Comparison of ENCODE assay signal across 8 cellular contexts in the genomic region with DNA sequence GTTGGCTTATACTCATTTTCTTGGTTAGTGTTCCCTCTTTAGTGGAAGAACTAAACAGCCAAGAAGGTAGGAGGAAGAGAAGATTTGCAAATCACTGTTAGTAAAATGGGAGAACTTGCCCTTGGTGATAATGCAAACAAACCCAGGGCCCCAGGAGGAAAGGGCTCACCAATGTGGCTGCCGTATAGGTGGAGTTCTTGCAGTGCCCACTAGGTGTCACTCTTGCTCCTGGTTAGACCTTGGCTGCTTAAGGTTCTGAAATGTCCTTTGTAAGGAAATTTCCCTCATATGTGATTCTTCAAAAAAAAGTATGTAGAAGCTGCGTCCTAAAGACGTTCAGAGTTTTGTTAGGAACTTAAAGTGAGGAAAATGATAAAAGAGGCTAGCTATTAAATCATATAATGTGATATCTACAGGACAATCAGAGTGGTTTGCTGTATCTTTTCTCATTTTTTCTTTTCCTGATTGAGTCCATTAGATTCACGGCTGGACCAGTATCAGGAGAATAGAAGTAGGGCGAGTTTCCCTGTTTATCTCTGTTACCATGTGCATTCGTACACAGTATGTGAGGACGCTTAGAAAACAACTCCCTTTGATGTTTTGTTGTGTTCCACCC. TPM values are rescaled to one million over a fixed set of nuclear protein-coding genes. Genes with fewer than 3 reads are reported as not detected.
DNase-seq lines count a peak whose midpoint lies in the region; ATAC-seq and TF ChIP-seq lines count a peak whose summit lies in the region.

No MANE protein-coding gene starts in this region.

- H3K27ac ChIP-seq in A673 (ENCODE audit: low read depth, low read length, poor library complexity, severe bottlenecking) (no peak overlapping the region), caudate nucleus (ENCODE audit: low read depth, low read length) (no peak overlapping the region)

- CTCF ChIA-PET in A673 (lab: Charles Lee) = interaction anchor here (0.6 kb wide), 1 partner anchor 92 kb away, joined by 3 read pairs; no protein-coding TSS in a partner anchor

- H3K9me3 ChIP-seq in A673 (ENCODE audit: low read depth, low read length, poor library complexity, severe bottlenecking) = no peaks in the 10 kb centered on the region

- no peak overlapping the region for H3K4me3 ChIP-seq in A673 (ENCODE audit: low read depth, low read length, poor library complexity, severe bottlenecking)

- peaks cover 16% of the 10 kb centered on the region for H3K36me3 ChIP-seq in A673 (ENCODE audit: insufficient read depth, low read length, poor library complexity, severe bottlenecking)

- peak; percentile 92 for TF ChIP-seq CTCF in A673 (conservative IDR thresholded peaks at IDR 0.05; ENCODE audit: low read depth, low read length)

- DNase-seq in A673 (ENCODE audit: low spot score) (peak; percentile 74), NCI-H2107 (lab: John Stamatoyannopoulos, UW) (peak; percentile 66), caudate nucleus (lab: John Stamatoyannopoulos, UW) (peak in 48 of 61 donors; percentile 1 to 81 (median 28)), left kidney (ENCODE audit: low read depth, low spot score) (peak; percentile 82)
- peak; percentile 32 to 55 (median 38) for DNase-seq in activated CD4-positive, CD25-positive, alpha-beta regulatory T cell (lab: John Stamatoyannopoulos, UW)
- peak; percentile 61 to 68 for DNase-seq in stimulated activated CD4-positive, alpha-beta T cell treated with anti-CD3 and anti-CD28 coated beads, Interleukin-4, amount 100 ng/mL, for 48 hours (ENCODE audit: low read depth in 2 of 2)

- peaks cover 6% of the 10 kb centered on the region for H3K4me1 ChIP-seq in A673 (ENCODE audit: insufficient read depth, low read length, poor library complexity, severe bottlenecking)

- intact Hi-C loops in A673 (cut with micrococcal nuclease; ENCODE audit: unreplicated experiment) = loop anchor here (10.0 kb wide), 1 partner anchor 215 kb away; no protein-coding TSS in a partner anchor

- no peaks in the 10 kb centered on the region for H3K27me3 ChIP-seq in A673 (replicated peaks; ENCODE audit: insufficient read depth, low read depth, low read length, poor library complexity)

- ATAC-seq in GM18498 (IDR thresholded peaks at IDR 0.05; ENCODE audit: unreplicated experiment) (peak; percentile 83), HG02943 (IDR thresholded peaks at IDR 0.05; ENCODE audit: low read depth, unreplicated experiment) (peak; percentile 65)

- POLR2A ChIA-PET in A673 (lab: Charles Lee; ENCODE audit: low non-redundant PET) = no interaction called here

- no TSS peak for BruUV-seq in A673 (replicated peaks; lab: Mats Ljungman, UMichigan)

RNA-seq across cellular contexts. Expression of a gene that starts 48.6 kb away (rescaled TPM):
- total RNA-seq in A673 (2021) = 28.6 and 30.8 TPM in 2 replicates

Comparison
In these comparisons a context has a peak if more than half of its experiments do, and no peak if none do; other contexts are left out.
1. DNase-seq: peak in every context shown above with its lines; median percentile 82 in left kidney; 74 in A673; 66 in NCI-H2107; 64 in stimulated activated CD4-positive, alpha-beta T cell treated with anti-CD3 and anti-CD28 coated beads, Interleukin-4, amount 100 ng/mL, for 48 hours; 38 in activated CD4-positive, CD25-positive, alpha-beta regulatory T cell; 28 in caudate nucleus.